ENCODE assay signal across 10 cellular contexts in the genomic region with DNA sequence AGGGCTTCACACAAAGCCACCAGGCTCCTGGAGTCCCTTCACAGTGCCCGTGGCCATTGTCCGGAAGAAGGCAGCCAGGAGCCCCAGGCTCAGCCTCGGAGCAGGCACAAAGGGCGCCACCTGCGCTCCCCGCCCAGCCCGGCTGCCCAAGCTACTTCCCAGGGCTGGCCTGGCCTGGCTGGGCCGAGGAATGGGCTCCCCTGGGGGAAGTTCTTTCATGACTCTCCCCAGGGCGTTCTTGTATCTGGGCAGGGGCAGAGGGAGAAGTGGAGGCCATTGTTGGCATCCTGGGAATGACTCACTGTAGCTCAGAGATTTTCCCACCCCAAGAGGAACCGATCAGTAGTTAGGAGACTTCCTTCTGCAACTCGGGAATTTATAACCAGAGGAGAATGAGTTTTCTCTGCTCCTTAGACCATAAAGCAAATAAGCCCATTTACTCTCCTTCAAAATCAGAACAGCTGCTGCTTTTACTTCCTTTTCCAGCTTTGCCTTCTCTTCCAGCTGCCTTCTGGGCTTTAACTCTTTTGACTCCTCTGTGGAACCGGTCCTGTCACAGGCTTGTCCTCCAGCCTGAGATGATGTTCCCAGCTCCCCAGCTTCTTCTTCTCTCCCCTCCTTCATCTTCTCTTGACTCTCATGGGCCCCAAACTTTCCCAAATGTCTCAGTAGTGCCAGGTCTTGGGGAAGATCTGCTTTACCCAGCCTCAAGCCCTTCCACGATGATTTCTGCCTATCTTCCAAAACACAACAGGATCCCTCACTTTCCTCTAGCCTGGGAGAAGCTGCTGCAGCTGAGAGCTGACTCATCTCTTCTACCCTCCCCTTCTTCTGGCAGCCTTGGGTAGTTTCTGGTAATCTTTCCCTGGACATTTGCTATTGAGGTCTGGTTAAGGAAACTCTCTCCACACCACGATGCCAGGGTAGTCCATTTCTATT.
A peak's percentile ranks its signal among the peaks of the same experiment; 100 is the strongest.
DNase-seq lines count a peak whose midpoint lies in the region; ATAC-seq and TF ChIP-seq lines count a peak whose summit lies in the region.
"Had no signal": no experiment of that assay in that cellular context is flagged by ENCODE, and none has a peak within 500 bp of the region (broad histone marks: within the 10 kb centered on the region; RNA-seq: fewer than 3 reads in every experiment).

No MANE protein-coding gene starts in this region.

- H3K4me1 ChIP-seq in duodenal mucosa (ENCODE audit: control insufficient read depth in 1 of 2, insufficient read depth in 2 of 2, low read length in 2 of 2) (peaks cover 15 to 27% of the 10 kb centered on the region in 2 donors), thoracic aorta (ENCODE audit: control insufficient read depth in 1 of 2, low read depth in 2 of 2) (peaks cover 20 to 38% of the 10 kb centered on the region in 2 donors)

- H3K4me3 Mint-ChIP-seq in stimulated activated memory B cell treated with anti-CD40 and anti-IgM and Interleukin-4, amounts not matched to agents 10 μg/mL and 1 μg/mL and 100 μg/mL, for 72 hours = no peak overlapping the region

- no peaks in the 10 kb centered on the region for H3K4me1 Mint-ChIP-seq in stimulated activated memory B cell treated with anti-CD40 and anti-IgM and Interleukin-4, amounts not matched to agents 10 μg/mL and 1 μg/mL and 100 μg/mL, for 72 hours

- no peak for TF ChIP-seq CTCF in thoracic aorta (IDR thresholded peaks at IDR 0.05)

- peak overlapping the region in 1 of 2 donors; percentile 28 for H3K9ac ChIP-seq in duodenal mucosa (ENCODE audit: low read depth in 1 of 2, low read length in 2 of 2)

- H3K9me3 ChIP-seq in duodenal mucosa (ENCODE audit: control insufficient read depth in 1 of 2, low read length in 2 of 2) (no peaks in the 10 kb centered on the region), thoracic aorta (no peaks in the 10 kb centered on the region)

- peak; percentile 84 for DNase-seq in LHCN-M2 (ENCODE audit: low read depth)
- DNase-seq in medulla oblongata (ENCODE audit: extremely low spot score) = peak; percentile 20
- DNase-seq in thoracic aorta (ENCODE audit: low spot score) = no peak
- no peak for DNase-seq in DMS153 treated with DMSO at 0.1 percent for 48 hours (lab: John Stamatoyannopoulos, UW; ENCODE audit: unreplicated experiment)
- no peak for DNase-seq in stimulated activated CD4-positive, alpha-beta T cell treated with anti-CD3 and anti-CD28 coated beads, Interleukin-4, amount 100 ng/mL, for 24 hours
- DNase-seq: SHP77; stimulated activated CD4-positive, alpha-beta T cell treated with anti-CD3 and anti-CD28 coated beads, Interleukin-4, amount 100 ng/mL, for 4 hours had no signal

- peaks cover 60% of the 10 kb centered on the region for H3K27me3 Mint-ChIP-seq in stimulated activated memory B cell treated with anti-CD40 and anti-IgM and Interleukin-4, amounts not matched to agents 10 μg/mL and 1 μg/mL and 100 μg/mL, for 72 hours

- no peaks in the 10 kb centered on the region for H3K36me3 Mint-ChIP-seq in stimulated activated memory B cell treated with anti-CD40 and anti-IgM and Interleukin-4, amounts not matched to agents 10 μg/mL and 1 μg/mL and 100 μg/mL, for 72 hours

- H3K4me3 ChIP-seq in duodenal mucosa (ENCODE audit: low read depth in 1 of 2, low read length in 2 of 2) (no peak overlapping the region), thoracic aorta (peak overlapping the region; percentile 28)

- ATAC-seq in thoracic aorta (ENCODE audit: insufficient number of reproducible peaks, low FRiP score, low read depth) = peak; percentile 76
- no peak for ATAC-seq in stimulated activated memory B cell treated with anti-CD40 and anti-IgM and Interleukin-4, amounts not matched to agents 10 μg/mL and 1 μg/mL and 100 μg/mL, for 72 hours
- no peak for ATAC-seq in GM19467 (IDR thresholded peaks at IDR 0.05; ENCODE audit: unreplicated experiment)

- H3K36me3 ChIP-seq in duodenal mucosa (ENCODE audit: control insufficient read depth in 1 of 2, insufficient read depth in 2 of 2, low read length in 2 of 2) (peaks cover 23 to 60% of the 10 kb centered on the region in 2 donors), thoracic aorta (peaks cover 40% of the 10 kb centered on the region)

- H3K27me3 ChIP-seq in duodenal mucosa (ENCODE audit: control insufficient read depth in 1 of 2, insufficient read depth in 2 of 2, low read length in 2 of 2) (no peaks in the 10 kb centered on the region), thoracic aorta (replicated peaks; ENCODE audit: insufficient read depth) (no peaks in the 10 kb centered on the region)

- H3K9me3 Mint-ChIP-seq in stimulated activated memory B cell treated with anti-CD40 and anti-IgM and Interleukin-4, amounts not matched to agents 10 μg/mL and 1 μg/mL and 100 μg/mL, for 72 hours = no peaks in the 10 kb centered on the region

- no peak overlapping the region for H3K27ac Mint-ChIP-seq in stimulated activated memory B cell treated with anti-CD40 and anti-IgM and Interleukin-4, amounts not matched to agents 10 μg/mL and 1 μg/mL and 100 μg/mL, for 72 hours

- peak overlapping the region; percentile 55 for H3K27ac ChIP-seq in duodenal mucosa (ENCODE audit: low read depth, low read length)
- peak overlapping the region; percentile 70 to 79 for H3K27ac ChIP-seq in thoracic aorta

Comparison
In these comparisons a context has a peak if more than half of its experiments do, and no peak if none do; other contexts are left out.
1. DNase-seq: peak in LHCN-M2 (single experiment) and medulla oblongata (single experiment); none in thoracic aorta (single experiment), DMS153 treated with DMSO at 0.1 percent for 48 hours (single experiment) and stimulated activated CD4-positive, alpha-beta T cell treated with anti-CD3 and anti-CD28 coated beads, Interleukin-4, amount 100 ng/mL, for 24 hours (single experiment).